ENCODE assay signal across 8 cellular contexts in the genomic region with DNA sequence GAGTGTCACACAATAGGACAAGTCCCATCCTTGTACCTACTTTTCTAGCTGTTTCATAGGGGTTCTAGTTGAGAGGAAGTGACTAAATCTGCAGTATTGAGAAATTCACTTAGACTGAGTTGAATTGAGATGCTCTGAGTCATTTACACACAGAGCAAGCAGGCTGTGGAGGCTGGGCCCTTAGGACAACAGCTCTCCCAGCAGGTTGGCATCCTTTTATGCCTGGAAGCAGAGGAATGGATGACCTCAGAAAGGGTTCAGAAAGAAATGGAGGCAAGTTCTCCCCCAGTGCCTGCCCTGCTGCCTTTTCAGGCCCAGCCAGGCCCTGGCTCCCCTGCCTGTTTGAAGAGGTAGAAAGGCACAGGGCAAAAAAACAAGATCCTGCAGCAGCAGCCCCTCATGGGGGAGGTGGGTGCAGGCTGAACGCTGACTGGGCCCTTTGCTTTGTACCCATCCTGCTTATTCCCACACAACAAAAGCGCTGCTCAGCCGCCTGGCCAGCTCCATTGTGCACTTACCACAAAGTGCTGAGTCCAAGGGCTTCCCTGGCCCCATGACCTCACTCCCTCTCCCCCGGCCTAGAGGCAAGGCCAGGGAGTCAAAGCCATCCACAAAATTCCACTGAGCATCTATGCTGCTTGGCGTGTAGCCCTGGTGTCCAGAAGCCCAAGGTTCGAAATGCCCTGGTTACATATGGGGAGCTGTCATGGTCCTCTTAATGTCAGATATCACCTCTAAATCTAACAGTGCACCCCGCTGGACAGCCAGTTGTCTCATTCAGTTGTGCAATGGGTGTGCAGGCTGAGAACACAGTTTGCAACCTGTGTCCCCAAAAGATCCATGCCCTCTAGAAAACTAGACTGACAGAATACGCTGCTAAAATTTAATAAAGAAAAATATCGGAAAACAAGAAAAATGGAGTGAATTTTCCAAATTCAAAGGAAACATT. TPM values are rescaled to one million over a fixed set of nuclear protein-coding genes. Genes with fewer than 3 reads are reported as not detected.
DNase-seq lines count a peak whose midpoint lies in the region; ATAC-seq, FAIRE-seq and TF ChIP-seq lines count a peak whose summit lies in the region.

No MANE protein-coding gene starts in this region.

- peak overlapping the region; percentile 91 for H2AFZ ChIP-seq in IMR-90 (replicated peaks; ENCODE audit: low read length, poor library complexity)

- DNase-seq in D721Med (ENCODE audit: insufficient read length, low spot score), result no peak
- peak; percentile 98 for DNase-seq in IMR-90
- peak; percentile 27 for DNase-seq in iPS DF 6.9 (ENCODE audit: low read depth, low spot score)
- DNase-seq in substantia nigra (lab: John Stamatoyannopoulos, UW), result peak in 43 of 49 donors; percentile 10 to 82 (median 44)
- DNase-seq in GM19239 (ENCODE audit: insufficient read length, low spot score), result no peak

- H2BK120ac ChIP-seq in IMR-90 (ENCODE audit: low read depth, low read length), result peak overlapping the region; percentile 96

- H3K4me3 ChIP-seq in IMR-90 (ENCODE audit: insufficient read depth, low read depth, low read length), result no peak overlapping the region
- H3K4me3 ChIP-seq in iPS DF 6.9 (ENCODE audit: low read length), result no peak overlapping the region

- ATAC-seq in IMR-90 (ENCODE audit: low read depth) (peak; percentile 90), HG02759 (IDR thresholded peaks at IDR 0.05; ENCODE audit: unreplicated experiment) (no peak), HG03095 (IDR thresholded peaks at IDR 0.05; ENCODE audit: unreplicated experiment) (no peak)

- peak overlapping the region; percentile 92 for H2AK5ac ChIP-seq in IMR-90 (ENCODE audit: low read depth, low read length)

- intact Hi-C loops in IMR-90 (cut with micrococcal nuclease), result no loop called here

- FAIRE-seq in D721Med (lab: Jason Lieb, UNC) (no peak), GM19239 (lab: Jason Lieb, UNC) (no peak)

- H4K5ac ChIP-seq in IMR-90 (ENCODE audit: low read depth, low read length), result peak overlapping the region; percentile 51

- H3K9me3 ChIP-seq in IMR-90 (ENCODE audit: control insufficient read depth, insufficient read depth, low read length) (no peaks in the 10 kb centered on the region), iPS DF 6.9 (ENCODE audit: control insufficient read depth, insufficient read depth, low read length) (no peaks in the 10 kb centered on the region)

- H2AK9ac ChIP-seq in IMR-90 (replicated peaks; ENCODE audit: low read depth, low read length, poor library complexity), result peak overlapping the region; percentile 94

- no TSS peak for BruUV-seq in IMR-90 (replicated peaks; lab: Mats Ljungman, UMichigan)

- H3K27ac ChIP-seq in IMR-90 (ENCODE audit: insufficient read depth, low read length) (peak overlapping the region; percentile 97), angular gyrus (ENCODE audit: low read depth, low read length) (peak overlapping the region; percentile 63), iPS DF 6.9 (ENCODE audit: low read length) (no peak overlapping the region), substantia nigra (ENCODE audit: low read depth, low read length, poor library complexity, severe bottlenecking) (peak overlapping the region; percentile 58)

- dilution Hi-C loops in IMR-90 (cut with HindIII; ENCODE audit: low sequenced_read_pairs, unreplicated experiment), result no loop called here

- no peaks in the 10 kb centered on the region for H3K36me3 ChIP-seq in IMR-90 (ENCODE audit: control insufficient read depth, insufficient read depth, low read length)
- H3K36me3 ChIP-seq in iPS DF 6.9 (ENCODE audit: control insufficient read depth, insufficient read depth, low read length), result no peaks in the 10 kb centered on the region

- CTCF ChIA-PET in IMR-90 (lab: Yijun Ruan, JAX), result interaction anchor here (0.9 to 3.0 kb wide), 7 partner anchors 8 to 129 kb away, joined by 3 to 15 read pairs (median 3); no protein-coding TSS in a partner anchor

- TF ChIP-seq CTCF in D721Med (IDR thresholded peaks at IDR 0.05; ENCODE audit: insufficient read depth, missing control alignments), result peak; percentile 31
- 0 out of 2 replicates have a peak, but pooled peaks have one; percentile 18 for TF ChIP-seq CTCF in IMR-90 (conservative IDR thresholded peaks at IDR 0.05; ENCODE audit: low read depth, low read length)

- peak overlapping the region; percentile 70 for H3K14ac ChIP-seq in IMR-90 (replicated peaks; ENCODE audit: low read depth, low read length)

- peak overlapping the region; percentile 94 for H3K4ac ChIP-seq in IMR-90 (ENCODE audit: low read depth, low read length)

- peaks cover 25% of the 10 kb centered on the region for H3K9me1 ChIP-seq in IMR-90 (ENCODE audit: insufficient read depth, low read length)

- H4K91ac ChIP-seq in IMR-90 (ENCODE audit: insufficient read depth, low read depth, low read length), result peak overlapping the region; percentile 97

- H3K79me1 ChIP-seq in IMR-90 (ENCODE audit: low read depth in 1 of 2, low read length in 2 of 2), result peaks cover 3 to 34% of the 10 kb centered on the region in 2 experiments; a peak in 3 of 4 replicates

- H2BK20ac ChIP-seq in IMR-90 (ENCODE audit: low read depth, low read length), result peak overlapping the region; percentile 98

- peak overlapping the region; percentile 67 for H3K23ac ChIP-seq in IMR-90 (ENCODE audit: low read depth, low read length)

- H2BK15ac ChIP-seq in IMR-90 (ENCODE audit: low read depth, low read length), result peak overlapping the region; percentile 97

- no peaks in the 10 kb centered on the region for H4K20me1 ChIP-seq in IMR-90 (ENCODE audit: insufficient read depth, low read length)

- H3K4me2 ChIP-seq in IMR-90 (ENCODE audit: low read depth, low read length), result peak overlapping the region; percentile 47

- in situ Hi-C loops in IMR-90 (cut with MboI; ENCODE audit: low sequenced_read_pairs), result no loop called here

- POLR2A ChIA-PET in IMR-90 (lab: Charles Lee; ENCODE audit: unreplicated experiment), result interaction anchor here (1.0 kb wide), 1 partner anchor 96 kb away, joined by 5 read pairs; no protein-coding TSS in a partner anchor

- peak; percentile 14; the same call in 1 of the 2 replicates for TF ChIP-seq RAD21 in IMR-90 (IDR thresholded peaks at IDR 0.05; ENCODE audit: low read length)

- H3K18ac ChIP-seq in IMR-90 (ENCODE audit: low read depth, low read length), result peak overlapping the region; percentile 68

- peak overlapping the region; percentile 99 for H2BK5ac ChIP-seq in IMR-90 (ENCODE audit: low read depth, low read length, poor library complexity, severe bottlenecking)

- H3K27me3 ChIP-seq in IMR-90 (ENCODE audit: control insufficient read depth, insufficient read depth, low read length) (no peaks in the 10 kb centered on the region), iPS DF 6.9 (ENCODE audit: control insufficient read depth, insufficient read depth, low read length) (no peaks in the 10 kb centered on the region)

- no CpG with 5 or more reads among the region's 9 CpGs for WGBS in IMR-90 (ENCODE audit: extremely low coverage in 2 of 2, insufficient read length in 1 of 2), 2 experiments
- WGBS in iPS DF 6.9 (ENCODE audit: insufficient coverage, insufficient read length), result no CpG with 5 or more reads among the region's 9 CpGs

- TF ChIP-seq POLR2A in IMR-90 (IDR thresholded peaks at IDR 0.05; ENCODE audit: low read depth, low read length), result no peak

- H4K8ac ChIP-seq in IMR-90 (ENCODE audit: low read depth in 2 of 2, low read length in 2 of 2), result peak overlapping the region; percentile 62 to 96

- H3K4me1 ChIP-seq in IMR-90 (ENCODE audit: control insufficient read depth, insufficient read depth, low read length) (peaks cover 25% of the 10 kb centered on the region), iPS DF 6.9 (ENCODE audit: control insufficient read depth, insufficient read depth, low read length) (peaks cover 4% of the 10 kb centered on the region)

- peak overlapping the region; percentile 78 for H3K56ac ChIP-seq in IMR-90 (ENCODE audit: extremely low read depth, insufficient read depth, low read length)

- H3K9ac ChIP-seq in IMR-90 (ENCODE audit: low read depth, low read length), result peak overlapping the region; percentile 35

TF ChIP-seq in IMR-90, 13 proteins besides CTCF, POLR2A, EP300 and RAD21 (continues in another document):
- TF ChIP-seq BHLHE40 (IDR thresholded peaks at IDR 0.05; ENCODE audit: low read depth, low read length) (no peak), CHD1 (IDR thresholded peaks at IDR 0.05; ENCODE audit: low read depth, low read length) (no peak), MXI1 (IDR thresholded peaks at IDR 0.05; ENCODE audit: borderline replicate concordance, low read depth, low read length) (no peak), RFX5 (IDR thresholded peaks at IDR 0.05; ENCODE audit: low read depth, low read length) (no peak), SMC3 (IDR thresholded peaks at IDR 0.05; ENCODE audit: low read depth, low read length) (peak; percentile 17; the same call in 1 of the 2 replicates), MAZ (IDR thresholded peaks at IDR 0.05; ENCODE audit: borderline replicate concordance, low read depth, low read length) (no peak), NFE2L2 (IDR thresholded peaks at IDR 0.05; ENCODE audit: low read depth, low read length) (peak; percentile 33; the same call in 1 of the 2 replicates)
- TF ChIP-seq, protein P1, sequence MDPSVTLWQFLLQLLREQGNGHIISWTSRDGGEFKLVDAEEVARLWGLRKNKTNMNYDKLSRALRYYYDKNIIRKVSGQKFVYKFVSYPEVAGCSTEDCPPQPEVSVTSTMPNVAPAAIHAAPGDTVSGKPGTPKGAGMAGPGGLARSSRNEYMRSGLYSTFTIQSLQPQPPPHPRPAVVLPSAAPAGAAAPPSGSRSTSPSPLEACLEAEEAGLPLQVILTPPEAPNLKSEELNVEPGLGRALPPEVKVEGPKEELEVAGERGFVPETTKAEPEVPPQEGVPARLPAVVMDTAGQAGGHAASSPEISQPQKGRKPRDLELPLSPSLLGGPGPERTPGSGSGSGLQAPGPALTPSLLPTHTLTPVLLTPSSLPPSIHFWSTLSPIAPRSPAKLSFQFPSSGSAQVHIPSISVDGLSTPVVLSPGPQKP (IDR thresholded peaks at IDR 0.05; ENCODE audit: borderline replicate concordance, low read depth, low read length), result no peak
- TF ChIP-seq, protein P2, sequence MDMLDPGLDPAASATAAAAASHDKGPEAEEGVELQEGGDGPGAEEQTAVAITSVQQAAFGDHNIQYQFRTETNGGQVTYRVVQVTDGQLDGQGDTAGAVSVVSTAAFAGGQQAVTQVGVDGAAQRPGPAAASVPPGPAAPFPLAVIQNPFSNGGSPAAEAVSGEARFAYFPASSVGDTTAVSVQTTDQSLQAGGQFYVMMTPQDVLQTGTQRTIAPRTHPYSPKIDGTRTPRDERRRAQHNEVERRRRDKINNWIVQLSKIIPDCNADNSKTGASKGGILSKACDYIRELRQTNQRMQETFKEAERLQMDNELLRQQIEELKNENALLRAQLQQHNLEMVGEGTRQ (IDR thresholded peaks at IDR 0.05; ENCODE audit: low read depth, low read length), result no peak

RNA-seq across cellular contexts. Expression of a gene that starts 5.4 kb away (rescaled TPM):
- not detected in 2 replicates for total RNA-seq in IMR-90 (2012; rRNA removed)
- not detected in 2 replicates for polyA plus RNA-seq in IMR-90 (2012; rRNA removed)
- 0.08 TPM in 1 of 2 replicates, not detected in the other for polyA plus RNA-seq in IMR-90 (2012; cell fraction: cytosol; rRNA removed)
- not detected in 2 replicates for polyA plus RNA-seq in IMR-90 (2012; cell fraction: nucleus; rRNA removed; ENCODE audit: low replicate concordance)

RNA-seq across cellular contexts. Expression of a gene that starts 52.7 kb away (rescaled TPM):
- 25.6 and 38.9 TPM in 2 replicates for total RNA-seq in IMR-90 (2012; rRNA removed)
- polyA plus RNA-seq in IMR-90 (2012; rRNA removed), result 7.8 and 8.9 TPM in 2 replicates
- polyA plus RNA-seq in IMR-90 (2012; cell fraction: cytosol; rRNA removed), result 1.3 and 10.4 TPM in 2 replicates
- 17.2 and 31.8 TPM in 2 replicates for polyA plus RNA-seq in IMR-90 (2012; cell fraction: nucleus; rRNA removed; ENCODE audit: low replicate concordance)

Comparison
In these comparisons a context has a peak if more than half of its experiments do, and no peak if none do; other contexts are left out.
1. DNase-seq: peak in IMR-90 (single experiment), iPS DF 6.9 (single experiment) and substantia nigra (43 of 49); none in D721Med (single experiment) and GM19239 (single experiment).